8 cellular contexts compared by ENCODE assay signal in genomic region chr2:44167908-44168683, GRCh38. TPM values are rescaled to one million over a fixed set of nuclear protein-coding genes. Genes with fewer than 3 reads are reported as not detected.
DNase-seq lines count a peak whose midpoint lies in the region; ATAC-seq lines count a peak whose summit lies in the region.

No MANE protein-coding gene starts in this region.

- H3K27me3 ChIP-seq in mononuclear cell (ENCODE audit: insufficient read depth, low read length) = no peaks in the 10 kb centered on the region

- peaks cover 21% of the 10 kb centered on the region for H3K4me1 ChIP-seq in mononuclear cell (ENCODE audit: insufficient read depth, low read length)

- H3K4me3 ChIP-seq in mononuclear cell (ENCODE audit: low read length) = peak overlapping the region; percentile 79

- H3K4me3 Mint-ChIP-seq in IgD-negative memory B cell = peak overlapping the region; percentile 94 to 100 (median 98)

- H3K27me3 Mint-ChIP-seq in IgD-negative memory B cell = no peaks in the 10 kb centered on the region

- peak overlapping the region; percentile 89 for H3K27ac ChIP-seq in epithelial cell of prostate

- peak; percentile 100 for DNase-seq in DMS114 treated with DMSO at 0.1 percent for 48 hours (lab: John Stamatoyannopoulos, UW; ENCODE audit: unreplicated experiment)
- peak; percentile 99 for DNase-seq in OCI-M1 (lab: John Stamatoyannopoulos, UW)
- peak; percentile 90 for DNase-seq in activated T-cell treated with anti-CD3 and anti-CD28 coated beads, Interleukin-2, amount 50 U/mL, for 1 hour
- peak; percentile 99 for DNase-seq in epithelial cell of prostate (ENCODE audit: low read depth, low spot score)
- peak; percentile 90 to 96 for DNase-seq in stimulated activated CD8-positive, alpha-beta memory T cell treated with anti-CD3 and anti-CD28 coated beads, Interleukin-2, amount 100 ng/mL, for 48 hours (ENCODE audit: low read depth in 2 of 2)

- no peaks in the 10 kb centered on the region for H3K9me3 Mint-ChIP-seq in IgD-negative memory B cell

- no peaks in the 10 kb centered on the region for H3K9me3 ChIP-seq in mononuclear cell (ENCODE audit: low read depth, low read length)

- ATAC-seq in GM21576 (IDR thresholded peaks at IDR 0.05; ENCODE audit: unreplicated experiment) = peak; percentile 82

- peak overlapping the region; percentile 98 to 100 (median 99) for H3K27ac Mint-ChIP-seq in IgD-negative memory B cell

- no peaks in the 10 kb centered on the region for H3K36me3 Mint-ChIP-seq in IgD-negative memory B cell

- peaks cover 4 to 29% (median 19%) of the 10 kb centered on the region in 3 donors for H3K4me1 Mint-ChIP-seq in IgD-negative memory B cell

RNA-seq across cellular contexts. Expression of gene PPM1B, which starts 0.6 kb away (rescaled TPM):
- 40.7 TPM for polyA plus RNA-seq in IgD-negative memory B cell
- total RNA-seq in mononuclear cell = 112 TPM

Comparison
In these comparisons a context has a peak if more than half of its experiments do, and no peak if none do; other contexts are left out.
1. Peak in every context shown above with its lines: DNase-seq, ATAC-seq, H3K4me3 ChIP-seq and H3K27ac ChIP-seq.